8 cellular contexts compared by ENCODE assay signal in the genomic region with DNA sequence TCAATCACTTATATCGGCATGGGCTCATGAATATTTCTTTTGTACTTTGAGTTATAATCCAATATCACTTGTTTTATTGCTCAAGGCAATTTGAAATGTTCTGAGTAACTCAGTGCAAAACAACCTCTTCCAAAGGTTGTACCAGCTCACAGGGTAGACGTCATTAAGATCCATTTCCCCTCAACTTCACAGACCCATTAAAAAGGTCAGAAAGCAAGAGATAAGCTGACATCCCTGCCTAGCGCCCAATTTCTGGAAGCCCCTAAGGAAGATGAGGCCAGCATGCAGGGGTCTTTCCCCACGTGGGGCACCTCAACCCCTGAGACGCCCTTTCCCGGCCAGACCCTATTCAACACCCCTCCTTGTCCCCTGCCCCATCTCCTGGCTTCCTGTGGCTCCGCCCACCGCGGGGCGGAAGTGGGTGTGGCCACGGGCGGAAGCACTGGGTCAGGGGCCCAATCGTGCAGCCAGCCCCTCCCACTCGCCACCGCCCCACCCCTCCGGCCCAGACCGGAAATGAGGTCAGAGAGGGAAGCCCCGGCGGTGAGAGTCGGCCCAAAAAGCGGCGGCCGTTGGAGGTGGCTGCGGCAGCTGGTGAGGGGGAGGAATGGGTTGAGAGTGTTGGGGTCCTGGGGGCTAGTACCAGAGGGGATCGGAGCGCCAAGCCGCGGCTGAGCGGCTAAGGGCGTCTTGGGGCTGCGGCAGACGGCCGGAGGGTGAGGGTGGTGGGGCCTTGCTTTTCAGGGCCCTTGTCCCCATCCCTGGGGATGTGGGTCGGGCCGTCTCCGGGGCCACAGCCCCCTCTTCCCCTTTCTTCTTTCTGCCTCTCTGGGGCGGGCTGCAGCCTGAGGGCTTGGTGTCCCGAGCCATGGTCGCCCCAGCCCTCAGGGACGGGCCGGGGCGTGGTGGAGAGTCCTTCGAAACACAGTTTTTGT. TPM values are rescaled to one million over a fixed set of nuclear protein-coding genes. Genes with fewer than 3 reads are reported as not detected.
DNase-seq lines count a peak whose midpoint lies in the region; ATAC-seq and TF ChIP-seq lines count a peak whose summit lies in the region.

A gene (plus strand): TSS at position 525 of the 935 bp plus-strand sequence. CDS start 2,442 bp downstream, outside the sequence.

- peak within 1 kb of the TSS; percentile 92 to 99 (median 95) for H3K27ac Mint-ChIP-seq in immature natural killer cell

- TSS peak; percentile 96 for BruUV-seq in mammary epithelial cell (replicated peaks; lab: Mats Ljungman, UMichigan)

- CTCF ChIA-PET in AG04450 (lab: Charles Lee): interaction anchor here (1.2 kb wide), 1 partner anchor 101 kb away, joined by 4 read pairs; no protein-coding TSS in a partner anchor
- CTCF ChIA-PET in mammary epithelial cell (lab: Charles Lee; ENCODE audit: low non-redundant PET): interaction anchor here (0.5 kb wide), 1 partner anchor 101 kb away, joined by 9 read pairs; no protein-coding TSS in a partner anchor

- H3K27me3 ChIP-seq in AG04450 (ENCODE audit: control insufficient read depth, insufficient read depth, low read length): peaks cover 7% of the 10 kb centered on the region
- H3K27me3 ChIP-seq in mammary epithelial cell (ENCODE audit: insufficient read depth, low read length): no peaks in the 10 kb centered on the region

- peak within 1 kb of the TSS; percentile 94 for H3K27ac ChIP-seq in AG04450 (ENCODE audit: low read depth, low read length)
- peak within 1 kb of the TSS; percentile 86 for H3K27ac ChIP-seq in mammary epithelial cell (ENCODE audit: insufficient read depth, low read depth, low read length)

- dilution Hi-C loops in mammary epithelial cell (cut with HindIII; ENCODE audit: low sequenced_read_pairs): no loop called here

- intact Hi-C loops in mammary epithelial cell (cut with micrococcal nuclease): loop anchor here (1.0 to 5.0 kb wide), 5 partner anchors 51 to 496 kb away; no protein-coding TSS in a partner anchor

- peaks cover 52 to 55% of the 10 kb centered on the region in 2 donors for H3K4me1 Mint-ChIP-seq in immature natural killer cell

- H3K9ac ChIP-seq in mammary epithelial cell (ENCODE audit: insufficient read depth, low read length): peak within 1 kb of the TSS; percentile 94

- H3K27me3 Mint-ChIP-seq in immature natural killer cell (ENCODE audit: low read depth in 3 of 3): peaks cover 13 to 15% (median 14%) of the 10 kb centered on the region in 3 donors

- H2AFZ ChIP-seq in mammary epithelial cell (ENCODE audit: low read depth, low read length): peak within 1 kb of the TSS; percentile 93

- H3K4me1 ChIP-seq in mammary epithelial cell (ENCODE audit: insufficient read depth, low read length): peaks cover 28% of the 10 kb centered on the region

- H3K79me2 ChIP-seq in mammary epithelial cell (ENCODE audit: insufficient read depth, low read length): peaks cover 49% of the 10 kb centered on the region

- ATAC-seq in GM18870 (IDR thresholded peaks at IDR 0.05; ENCODE audit: unreplicated experiment) (peak; percentile 51), HG03108 (IDR thresholded peaks at IDR 0.05; ENCODE audit: unreplicated experiment) (peak; percentile 79)

- no peaks in the 10 kb centered on the region for H4K20me1 ChIP-seq in mammary epithelial cell (ENCODE audit: insufficient read depth, low read length)

- DNase-seq in AG04450 (ENCODE audit: low read depth, low spot score) (peak; percentile 61), NCI-H2227 (lab: John Stamatoyannopoulos, UW; ENCODE audit: unreplicated experiment) (peak; percentile 97), mammary epithelial cell (peak; percentile 88), immature natural killer cell (peak; percentile 95 to 97 (median 96)), smooth muscle cell of the brain vasculature (ENCODE audit: low read depth, low spot score) (peak; percentile 69)

- WGBS in mammary epithelial cell (ENCODE audit: low coverage, missing lambda C conversion rate): under 1% methylated on average over 11 of the region's 43 CpGs

- peak within 1 kb of the TSS; percentile 96 for H3K4me2 ChIP-seq in mammary epithelial cell (ENCODE audit: insufficient read depth, low read depth, low read length)

- in situ Hi-C loops in mammary epithelial cell (cut with MboI; ENCODE audit: low sequenced_read_pairs in 2 of 2): no loop called here

- H3K4me3 Mint-ChIP-seq in immature natural killer cell: peak within 1 kb of the TSS; percentile 88 to 97 (median 93)

- POLR2A ChIA-PET in AG04450 (lab: Yijun Ruan, JAX): interaction anchor here (0.6 to 1.2 kb wide), 3 partner anchors 9 to 52 kb away, joined by 3 to 4 read pairs (median 3); no protein-coding TSS in a partner anchor

- TF ChIP-seq CTCF in AG04450 (IDR thresholded peaks at IDR 0.05; ENCODE audit: low read depth, low read length) (no peak), WI38 (IDR thresholded peaks at IDR 0.05; ENCODE audit: low read depth, low read length) (no peak), mammary epithelial cell (conservative IDR thresholded peaks at IDR 0.05 in 1 of 2, IDR thresholded peaks at IDR 0.05 in 1 of 2; ENCODE audit: extremely low read depth in 1 of 2, insufficient read depth in 1 of 2, low read depth in 1 of 2, low read length in 2 of 2) (no peak)

- peaks cover 5 to 12% (median 10%) of the 10 kb centered on the region in 3 donors for H3K36me3 Mint-ChIP-seq in immature natural killer cell

- H3K9me3 ChIP-seq in AG04450 (ENCODE audit: control insufficient read depth, insufficient read depth, low read length) (no peaks in the 10 kb centered on the region; the same call in 1 of the 2 replicates), mammary epithelial cell (replicated peaks; ENCODE audit: insufficient read depth, low read length) (no peaks in the 10 kb centered on the region)

- peak within 1 kb of the TSS; percentile 96 for H3K4me3 ChIP-seq in AG04450 (ENCODE audit: low read depth, low read length)
- H3K4me3 ChIP-seq in WI38 (ENCODE audit: low read depth, low read length): peak within 1 kb of the TSS; percentile 98
- peak within 1 kb of the TSS; percentile 80 to 84 (median 82) for H3K4me3 ChIP-seq in mammary epithelial cell (replicated peaks in 1 of 3; ENCODE audit: insufficient read depth in 1 of 3, low read depth in 2 of 3, low read length in 3 of 3)

- no peaks in the 10 kb centered on the region for H3K9me3 Mint-ChIP-seq in immature natural killer cell

- peaks cover 11% of the 10 kb centered on the region for H3K36me3 ChIP-seq in mammary epithelial cell (ENCODE audit: insufficient read depth, low read length)

RNA-seq across cellular contexts. Expression of the gene that starts here (rescaled TPM):
- polyA plus RNA-seq in AG04450 (2011; rRNA removed) (29.5 and 32.2 TPM in 2 replicates), mammary epithelial cell (15.2 TPM), immature natural killer cell (10 to 100 TPM in 2 of 3 donors, 1 to 10 TPM in 1; 9.4 to 15.7 (median 14.7) TPM)
- polyA minus RNA-seq in AG04450 (2011; rRNA and poly(A)+ RNA removed): 70.4 and 82.2 TPM in 2 replicates
- total RNA-seq in mammary epithelial cell: 10 to 100 TPM; 65.1 to 69.5 TPM
- 23.3 TPM for polyA minus RNA-seq in mammary epithelial cell

Comparison
In these comparisons a context has a peak if more than half of its experiments do, and no peak if none do; other contexts are left out.
1. Peak in every context shown above with its lines: DNase-seq, ATAC-seq, H3K4me3 ChIP-seq and H3K27ac ChIP-seq.